Comparison of ENCODE assay signal across 9 cellular contexts in genomic region chr6:116256694-116257093, GRCh38.
"Had no signal": no experiment of that assay in that cellular context is flagged by ENCODE, and none has a peak within 500 bp of the region (broad histone marks: within the 10 kb centered on the region; RNA-seq: fewer than 3 reads in every experiment).

No MANE protein-coding gene starts in this region.

- H3K9ac ChIP-seq: GM23248 had no signal

- DNase-seq: GM23248, GOT3, H7, HFFc6, KG1 had no signal

- ATAC-seq: HCT116 had no signal

- H3K27me3 Mint-ChIP-seq: IgD-negative memory B cell had no signal

- H3K4me3 Mint-ChIP-seq: HFFc6 had no signal

- H3K27ac Mint-ChIP-seq: HFFc6, IgD-negative memory B cell had no signal

- H3K4me3 ChIP-seq: GM23248, HAP-1 had no signal

- H3K9me3 ChIP-seq: HAP-1 had no signal

- H3K9me3 Mint-ChIP-seq: HFFc6, IgD-negative memory B cell had no signal

- H2AFZ ChIP-seq: GM23248 had no signal

- H3K36me3 ChIP-seq: HAP-1 had no signal

- H3K27ac ChIP-seq: GM23248, HL-60 had no signal
